ENCODE assay signal across 9 cellular contexts in genomic region chr3:41202834-41203345, GRCh38. TPM values are rescaled to one million over a fixed set of nuclear protein-coding genes. Genes with fewer than 3 reads are reported as not detected.
DNase-seq lines count a peak whose midpoint lies in the region; ATAC-seq and TF ChIP-seq lines count a peak whose summit lies in the region.
"Had no signal": no experiment of that assay in that cellular context is flagged by ENCODE, and none has a peak within 500 bp of the region (broad histone marks: within the 10 kb centered on the region; RNA-seq: fewer than 3 reads in every experiment).

No MANE protein-coding gene starts in this region.

- no peak overlapping the region for H2AFZ ChIP-seq in ACC112 (ENCODE audit: low read length, unreplicated experiment)

- H3K36me3 ChIP-seq in ACC112 (ENCODE audit: insufficient read depth, low read length) (no peaks in the 10 kb centered on the region), body of pancreas (replicated peaks in 1 of 2; ENCODE audit: insufficient read depth in 1 of 2, low read depth in 2 of 2) (no peaks in the 10 kb centered on the region), left lung (no peaks in the 10 kb centered on the region)
- H3K36me3 ChIP-seq: pancreas had no signal

- in situ Hi-C loops in G401 (cut with HindIII; ENCODE audit: low sequenced_read_pairs) = no loop called here

- H3K27me3 ChIP-seq in ACC112 (ENCODE audit: insufficient read depth, low read length) (no peaks in the 10 kb centered on the region), body of pancreas (no peaks in the 10 kb centered on the region), left lung (no peaks in the 10 kb centered on the region)
- H3K27me3 ChIP-seq: pancreas had no signal

- TF ChIP-seq CTCF in NB4 (IDR thresholded peaks at IDR 0.05; ENCODE audit: low read depth, low read length) = peak; percentile 25
- peak in 5 of 7 experiments; percentile 34 to 52 (median 38) for TF ChIP-seq CTCF in body of pancreas (IDR thresholded peaks at IDR 0.05)
- TF ChIP-seq CTCF in left lung (IDR thresholded peaks at IDR 0.05) = peak in 1 of 2 donors; percentile 15

- peaks cover 84% of the 10 kb centered on the region for H3K79me2 ChIP-seq in ACC112 (ENCODE audit: control insufficient read depth, insufficient read depth, low read length, unreplicated experiment)

- H3K9me3 ChIP-seq in body of pancreas (no peaks in the 10 kb centered on the region), left lung (no peaks in the 10 kb centered on the region)
- H3K9me3 ChIP-seq: pancreas had no signal

- peak; percentile 78 for DNase-seq in G401 (ENCODE audit: low spot score)
- peak; percentile 40 for DNase-seq in NB4 (ENCODE audit: low read depth)
- DNase-seq in body of pancreas = peak in 3 of 4 donors; percentile 23 to 25 (median 23)
- no peak for DNase-seq in left lung
- DNase-seq in mucosa of gallbladder (ENCODE audit: low spot score) = no peak
- no peak for DNase-seq in activated CD8-positive, alpha-beta memory T cell treated with anti-CD3 and anti-CD28 coated beads for 24 hours
- no peak for DNase-seq in activated CD4-positive, alpha-beta T cell treated with anti-CD3 and anti-CD28 coated beads for 4 hours
- DNase-seq: pancreas had no signal

- peak overlapping the region; percentile 13 for H3K27ac ChIP-seq in ACC112 (ENCODE audit: low read depth, low read length)
- H3K27ac ChIP-seq in body of pancreas = peak overlapping the region in 1 of 4 donors; percentile 1
- peak overlapping the region; percentile 1 to 99 for H3K27ac ChIP-seq in left lung

- intact Hi-C loops in body of pancreas (cut with DNase I) (loop anchor here (5.0 kb wide), 1 partner anchor 621 kb away; no protein-coding TSS in a partner anchor), left lung (cut with DNase I) (no loop called here)

- TF ChIP-seq POLR2A in NB4 (IDR thresholded peaks at IDR 0.05; ENCODE audit: extremely low read depth, insufficient read length) = no peak
- no peak for TF ChIP-seq POLR2A in body of pancreas (IDR thresholded peaks at IDR 0.05)

- H3K4me3 ChIP-seq in ACC112 (ENCODE audit: low read depth, low read length) (peak overlapping the region; percentile 93), NB4 (ENCODE audit: low read depth, low read length) (peak overlapping the region; percentile 22), body of pancreas (no peak overlapping the region), left lung (peak overlapping the region in 1 of 2 donors; percentile 73)

- no peak for ATAC-seq in body of pancreas
- ATAC-seq in left lung = peak; percentile 26

- H3K4me1 ChIP-seq in ACC112 (ENCODE audit: control insufficient read depth, insufficient read depth, low read length, unreplicated experiment) = peaks cover 26% of the 10 kb centered on the region
- H3K4me1 ChIP-seq in body of pancreas = peaks cover 66% of the 10 kb centered on the region
- peaks cover 41 to 79% of the 10 kb centered on the region in 2 donors for H3K4me1 ChIP-seq in left lung

RNA-seq across cellular contexts. Expression of gene CTNNB1, which starts 3.6 kb away (rescaled TPM):
- 247 and 292 TPM in 2 replicates for total RNA-seq in G401 (2014; rRNA removed; shearing (Covaris generic))
- total RNA-seq in body of pancreas (100 to 1,000 TPM; 144 to 266 TPM), left lung (100 to 1,000 TPM; 289 to 432 TPM), mucosa of gallbladder (380 TPM)

Comparison
In these comparisons a context has a peak if more than half of its experiments do, and no peak if none do; other contexts are left out.
1. H3K4me3 ChIP-seq: peak in ACC112 (single experiment) and NB4 (single experiment); none in body of pancreas (0 of 2).
2. DNase-seq: peak in G401 (single experiment), NB4 (single experiment) and body of pancreas (3 of 4); none in left lung (0 of 2), mucosa of gallbladder (single experiment), activated CD8-positive, alpha-beta memory T cell treated with anti-CD3 and anti-CD28 coated beads for 24 hours (single experiment) and activated CD4-positive, alpha-beta T cell treated with anti-CD3 and anti-CD28 coated beads for 4 hours (0 of 2).